Comparison of ENCODE assay signal across 15 cellular contexts in the genomic region with DNA sequence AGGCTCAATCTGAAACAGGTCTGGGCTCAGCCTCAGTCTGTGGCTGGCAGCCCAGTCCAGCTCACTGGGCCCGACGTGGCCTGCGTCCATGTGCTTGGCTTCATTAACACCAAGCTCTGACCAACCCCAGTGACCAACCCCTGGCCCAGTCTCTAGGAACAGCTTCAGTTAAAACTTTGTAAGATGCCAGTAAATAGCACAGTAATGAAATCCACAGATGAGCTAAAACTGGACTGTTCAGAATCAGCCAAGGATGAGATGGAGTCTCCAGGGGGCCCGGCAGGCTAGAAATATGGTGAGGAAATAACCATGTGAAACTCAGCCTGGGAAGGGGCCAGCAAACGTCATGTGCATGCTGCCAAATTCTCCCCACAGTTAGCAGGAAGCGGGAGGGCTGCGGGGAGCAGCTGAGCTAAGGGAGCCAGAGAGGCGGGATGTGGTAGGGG. TPM values are rescaled to one million over a fixed set of nuclear protein-coding genes. Genes with fewer than 3 reads are reported as not detected.
DNase-seq lines count a peak whose midpoint lies in the region; ATAC-seq lines count a peak whose summit lies in the region.
"Had no signal": no experiment of that assay in that cellular context is flagged by ENCODE, and none has a peak within 500 bp of the region (broad histone marks: within the 10 kb centered on the region; RNA-seq: fewer than 3 reads in every experiment).

No MANE protein-coding gene starts in this region.

- DNase-seq in Daoy (ENCODE audit: low read depth), result peak; percentile 18
- DNase-seq in cerebellum (ENCODE audit: low spot score), result peak; percentile 4
- DNase-seq in hypothalamus (lab: John Stamatoyannopoulos, UW), result peak in 32 of 51 donors; percentile 1 to 53 (median 22)
- DNase-seq in skeletal muscle cell (ENCODE audit: low read depth), result peak; percentile 74
- DNase-seq in Kasumi-1 (lab: John Stamatoyannopoulos, UW), result no peak
- DNase-seq in NCI-H2227 (lab: John Stamatoyannopoulos, UW; ENCODE audit: unreplicated experiment), result no peak
- DNase-seq: NCI-H226, T-helper 17 cell had no signal

- H3K27ac Mint-ChIP-seq in activated T-helper 17 cell treated with anti-CD3 and anti-CD28 coated beads, Interleukin-2, amount 50 U/mL, for 72 hours, result no peak overlapping the region
- H3K27ac Mint-ChIP-seq: GM23338, T-helper 17 cell had no signal

- H3K9me3 Mint-ChIP-seq in activated T-helper 17 cell treated with anti-CD3 and anti-CD28 coated beads, Interleukin-2, amount 50 U/mL, for 72 hours, result no peaks in the 10 kb centered on the region
- H3K9me3 Mint-ChIP-seq: GM23338; natural killer cell treated with Interleukin-12 subunit alpha and Interleukin-12 subunit beta and Interleukin-15 and Interleukin-18, amount 100 ng/mL, for 72 hours had no signal

- no peaks in the 10 kb centered on the region for H3K36me3 Mint-ChIP-seq in activated T-helper 17 cell treated with anti-CD3 and anti-CD28 coated beads, Interleukin-2, amount 50 U/mL, for 72 hours (ENCODE audit: low read depth)
- H3K36me3 Mint-ChIP-seq: natural killer cell treated with Interleukin-12 subunit alpha and Interleukin-12 subunit beta and Interleukin-15 and Interleukin-18, amount 100 ng/mL, for 72 hours had no signal

- H3K4me1 Mint-ChIP-seq in activated T-helper 17 cell treated with anti-CD3 and anti-CD28 coated beads, Interleukin-2, amount 50 U/mL, for 72 hours, result no peaks in the 10 kb centered on the region
- H3K4me1 Mint-ChIP-seq: T-helper 17 cell had no signal

- no peak for ATAC-seq in GM19035 (IDR thresholded peaks at IDR 0.05; ENCODE audit: unreplicated experiment)
- no peak for ATAC-seq in activated T-helper 17 cell treated with anti-CD3 and anti-CD28 coated beads, Interleukin-2, amount 50 U/mL, for 72 hours (replicated peaks)
- ATAC-seq: GM12878; GM23338; natural killer cell treated with Interleukin-12 subunit alpha and Interleukin-12 subunit beta and Interleukin-15 and Interleukin-18, amount 100 ng/mL, for 72 hours; T-helper 17 cell had no signal

- H3K4me3 ChIP-seq in skeletal muscle cell (ENCODE audit: low read depth, low read length), result no peak overlapping the region
- H3K4me3 ChIP-seq: GM12878, GM23338 had no signal

- H3K4me3 Mint-ChIP-seq in activated T-helper 17 cell treated with anti-CD3 and anti-CD28 coated beads, Interleukin-2, amount 50 U/mL, for 72 hours, result no peak overlapping the region
- H3K4me3 Mint-ChIP-seq: GM23338; natural killer cell treated with Interleukin-12 subunit alpha and Interleukin-12 subunit beta and Interleukin-15 and Interleukin-18, amount 100 ng/mL, for 72 hours; T-helper 17 cell had no signal

- no peaks in the 10 kb centered on the region for H3K27me3 Mint-ChIP-seq in activated T-helper 17 cell treated with anti-CD3 and anti-CD28 coated beads, Interleukin-2, amount 50 U/mL, for 72 hours
- H3K27me3 Mint-ChIP-seq: T-helper 17 cell had no signal

RNA-seq across cellular contexts. Expression of a gene that starts 37.1 kb away (rescaled TPM):
- total RNA-seq in Daoy (2014; rRNA removed; shearing (Covaris generic)), result not detected in 2 replicates
- 1.5 TPM for total RNA-seq in cerebellum
- under 1 TPM; 0.45 to 0.52 TPM for total RNA-seq in activated T-helper 17 cell treated with anti-CD3 and anti-CD28 coated beads, Interleukin-2, amount 50 U/mL, for 72 hours
- total RNA-seq: bronchial epithelial cell, GM23338, MCF 10A had no signal

RNA-seq across cellular contexts. Expression of a gene that starts 46.9 kb away (rescaled TPM):
- 0.34 and 1.1 TPM in 2 replicates for total RNA-seq in Daoy (2014; rRNA removed; shearing (Covaris generic))
- total RNA-seq in cerebellum, result 2.0 TPM
- 1 to 10 TPM in 1 of 2 donors, under 1 TPM in 1; 0.28 to 2.5 TPM for total RNA-seq in activated T-helper 17 cell treated with anti-CD3 and anti-CD28 coated beads, Interleukin-2, amount 50 U/mL, for 72 hours
- total RNA-seq: GM12878, MCF 10A, T-helper 17 cell had no signal

Comparison
In these comparisons a context has a peak if more than half of its experiments do, and no peak if none do; other contexts are left out.
1. DNase-seq: peak in Daoy (single experiment), cerebellum (single experiment), hypothalamus (32 of 51) and skeletal muscle cell (single experiment); none in Kasumi-1 (0 of 2) and NCI-H2227 (single experiment).